14 cellular contexts compared by ENCODE assay signal in genomic region chr13:66543780-66544179, GRCh38.
A peak's percentile ranks its signal among the peaks of the same experiment; 100 is the strongest.
DNase-seq lines count a peak whose midpoint lies in the region; ATAC-seq, FAIRE-seq and TF ChIP-seq lines count a peak whose summit lies in the region.
"Had no signal": no experiment of that assay in that cellular context is flagged by ENCODE, and none has a peak within 500 bp of the region (broad histone marks: within the 10 kb centered on the region; RNA-seq: fewer than 3 reads in every experiment).

No MANE protein-coding gene starts in this region.

- H4K20me1 ChIP-seq in Loucy (ENCODE audit: insufficient read depth, low read length, poor library complexity, severe bottlenecking) (no peaks in the 10 kb centered on the region), MM.1S (ENCODE audit: insufficient read depth, low read length) (no peaks in the 10 kb centered on the region)

- TF ChIP-seq CTCF in BE2C (IDR thresholded peaks at IDR 0.05; ENCODE audit: low read depth, low read length) = peak; percentile 44
- peak; percentile 49 for TF ChIP-seq CTCF in Loucy (conservative IDR thresholded peaks at IDR 0.05; ENCODE audit: low read length)
- peak; percentile 18 for TF ChIP-seq CTCF in bronchial epithelial cell (IDR thresholded peaks at IDR 0.05; ENCODE audit: insufficient read depth, low read length, severe bottlenecking)
- no peak for TF ChIP-seq CTCF in MM.1S (IDR thresholded peaks at IDR 0.05; ENCODE audit: low read length)

- H3K4me3 ChIP-seq in BE2C (ENCODE audit: low read depth, low read length) (no peak overlapping the region), Loucy (ENCODE audit: low read length, poor library complexity, severe bottlenecking) (no peak overlapping the region), bronchial epithelial cell (ENCODE audit: low read depth, low read length) (no peak overlapping the region), MM.1S (ENCODE audit: low read length) (no peak overlapping the region)

- H3F3A ChIP-seq in Loucy (ENCODE audit: low read depth) = no peaks in the 10 kb centered on the region
- H3F3A ChIP-seq in MM.1S (ENCODE audit: insufficient read depth, low read length) = no peaks in the 10 kb centered on the region

- ATAC-seq in GM19035 (IDR thresholded peaks at IDR 0.05; ENCODE audit: unreplicated experiment) (peak; percentile 70), GM21825 (IDR thresholded peaks at IDR 0.05; ENCODE audit: unreplicated experiment) (no peak), HG03280 (IDR thresholded peaks at IDR 0.05; ENCODE audit: unreplicated experiment) (no peak)
- ATAC-seq: stimulated activated naive CD8-positive, alpha-beta T cell treated with anti-CD3 and anti-CD28 coated beads, Interleukin-15, Interleukin-2, amounts not matched to agents 100 U/mL and 50 U/mL, for 24 hours had no signal

- H3K9me3 ChIP-seq in BE2C = no peaks in the 10 kb centered on the region
- H3K9me3 ChIP-seq in Loucy (ENCODE audit: insufficient read depth, low read depth, low read length) = no peaks in the 10 kb centered on the region
- H3K9me3 ChIP-seq in MM.1S (replicated peaks; ENCODE audit: insufficient read depth, low read length) = no peaks in the 10 kb centered on the region

- no peak overlapping the region for H3K27ac ChIP-seq in MM.1S (ENCODE audit: low read length)

- H3K9me2 ChIP-seq in Loucy (replicated peaks; ENCODE audit: low read depth, low read length) = no peaks in the 10 kb centered on the region
- no peaks in the 10 kb centered on the region for H3K9me2 ChIP-seq in MM.1S (replicated peaks; ENCODE audit: insufficient read depth, low read length)

- FAIRE-seq in bronchial epithelial cell (lab: Jason Lieb, UNC) = no peak
- FAIRE-seq in urothelium cell line (lab: Jason Lieb, UNC) = no peak
- FAIRE-seq: keratinocyte had no signal

- H3K4me2 ChIP-seq in Loucy (ENCODE audit: low read depth, low read length, poor library complexity, severe bottlenecking) (no peak overlapping the region), MM.1S (ENCODE audit: low read depth, low read length) (no peak overlapping the region)

- H3K79me2 ChIP-seq in Loucy (ENCODE audit: insufficient read depth, low read length) (no peaks in the 10 kb centered on the region), MM.1S (ENCODE audit: low read length) (no peaks in the 10 kb centered on the region)

- H3K9ac ChIP-seq in Loucy (ENCODE audit: low read depth, low read length, poor library complexity, severe bottlenecking) = no peak overlapping the region
- H3K9ac ChIP-seq in MM.1S (ENCODE audit: low read length) = no peak overlapping the region

- H2AFZ ChIP-seq in Loucy (ENCODE audit: low read length) (no peak overlapping the region), MM.1S (ENCODE audit: low read length) (no peak overlapping the region)

- no peak for DNase-seq in BE2C
- DNase-seq in bronchial epithelial cell (ENCODE audit: low read depth) = peak; percentile 5
- no peak for DNase-seq in MM.1S
- no peak for DNase-seq in urothelium cell line (ENCODE audit: low spot score)
- DNase-seq: activated CD4-positive, alpha-beta T cell treated with anti-CD3 and anti-CD28 coated beads for 1 hour; activated T-cell treated with anti-CD3 and anti-CD28 coated beads, Interleukin-2, amount 50 U/mL, for 24 hours; EL; NCI-H1105 treated with DMSO at 0.1 percent for 48 hours; stimulated activated naive CD8-positive, alpha-beta T cell treated with anti-CD3 and anti-CD28 coated beads, Interleukin-15, Interleukin-2, amounts not matched to agents 100 U/mL and 50 U/mL, for 24 hours had no signal

- H3K36me3 ChIP-seq in BE2C (no peaks in the 10 kb centered on the region), Loucy (ENCODE audit: insufficient read depth, low read length) (no peaks in the 10 kb centered on the region), bronchial epithelial cell (ENCODE audit: control insufficient read depth, insufficient read depth, low read length) (no peaks in the 10 kb centered on the region), MM.1S (replicated peaks; ENCODE audit: insufficient read depth, low read length) (no peaks in the 10 kb centered on the region)

- H3K4me1 ChIP-seq in BE2C = no peaks in the 10 kb centered on the region; the same call in 1 of the 2 replicates
- no peaks in the 10 kb centered on the region for H3K4me1 ChIP-seq in Loucy (ENCODE audit: insufficient read depth, low read length, poor library complexity, severe bottlenecking)
- H3K4me1 ChIP-seq in MM.1S (ENCODE audit: low read length) = no peaks in the 10 kb centered on the region

- H3K27me3 ChIP-seq in BE2C = no peaks in the 10 kb centered on the region
- no peaks in the 10 kb centered on the region for H3K27me3 ChIP-seq in Loucy (ENCODE audit: insufficient read depth, low read length, poor library complexity, severe bottlenecking)
- no peaks in the 10 kb centered on the region for H3K27me3 ChIP-seq in bronchial epithelial cell (ENCODE audit: control insufficient read depth, insufficient read depth, low read length)
- no peaks in the 10 kb centered on the region for H3K27me3 ChIP-seq in MM.1S (replicated peaks; ENCODE audit: insufficient read depth, low read length)
